Comparison of ENCODE assay signal across 15 cellular contexts in genomic region chr1:12203216-12204007, GRCh38. TPM values are rescaled to one million over a fixed set of nuclear protein-coding genes. Genes with fewer than 3 reads are reported as not detected.
DNase-seq lines count a peak whose midpoint lies in the region; ATAC-seq and TF ChIP-seq lines count a peak whose summit lies in the region.
"Had no signal": no experiment of that assay in that cellular context is flagged by ENCODE, and none has a peak within 500 bp of the region (broad histone marks: within the 10 kb centered on the region; RNA-seq: fewer than 3 reads in every experiment).

No MANE protein-coding gene starts in this region.

- ATAC-seq in naive thymus-derived CD8-positive, alpha-beta T cell = no peak
- ATAC-seq in HG03521 (IDR thresholded peaks at IDR 0.05; ENCODE audit: unreplicated experiment) (no peak), GM21515 (IDR thresholded peaks at IDR 0.05; ENCODE audit: unreplicated experiment) (no peak)
- ATAC-seq: A549, body of pancreas, left ventricle myocardium superior, psoas muscle had no signal

- H3K4me1 Mint-ChIP-seq in activated CD4-positive, alpha-beta T cell treated with anti-CD3 and anti-CD28 coated beads, Interleukin-2, amount 10 ng/mL, durations not matched to agents 24 days and 14 days = peaks cover 42% of the 10 kb centered on the region
- H3K4me1 Mint-ChIP-seq in activated T-helper 2 cell treated with anti-CD3 and anti-CD28 coated beads, Interferon-gamma antibody, Interleukin-2, Interleukin-4, amounts not matched to agents 10 μg/mL and 5 μg/mL and 100 μg/mL, durations not matched to agents 14 hours and 24 hours and 36 hours (ENCODE audit: low read depth) = peaks cover 39% of the 10 kb centered on the region
- H3K4me1 Mint-ChIP-seq in naive thymus-derived CD8-positive, alpha-beta T cell = peaks cover 11 to 48% (median 41%) of the 10 kb centered on the region in 4 donors

- no peaks in the 10 kb centered on the region for H3K27me3 Mint-ChIP-seq in activated CD4-positive, alpha-beta T cell treated with anti-CD3 and anti-CD28 coated beads, Interleukin-2, amount 10 ng/mL, durations not matched to agents 24 days and 14 days
- no peaks in the 10 kb centered on the region for H3K27me3 Mint-ChIP-seq in activated T-helper 2 cell treated with anti-CD3 and anti-CD28 coated beads, Interferon-gamma antibody, Interleukin-2, Interleukin-4, amounts not matched to agents 10 μg/mL and 5 μg/mL and 100 μg/mL, durations not matched to agents 14 hours and 24 hours and 36 hours (ENCODE audit: low read depth)
- no peaks in the 10 kb centered on the region for H3K27me3 Mint-ChIP-seq in naive thymus-derived CD8-positive, alpha-beta T cell

- H3K36me3 ChIP-seq in GM06990 (ENCODE audit: control insufficient read depth, insufficient read depth, low read length) (peaks cover 28% of the 10 kb centered on the region), ascending aorta (peaks cover 4 to 12% of the 10 kb centered on the region in 2 donors)

- H3K4me1 ChIP-seq in ascending aorta = no peaks in the 10 kb centered on the region
- H3K4me1 ChIP-seq: A549, body of pancreas, psoas muscle had no signal

- H3K9me3 ChIP-seq in ascending aorta = no peaks in the 10 kb centered on the region
- H3K9me3 ChIP-seq: A549, body of pancreas, psoas muscle had no signal

- DNase-seq in activated CD4-positive, alpha-beta T cell treated with anti-CD3 and anti-CD28 coated beads, Interleukin-2, amount 10 ng/mL, durations not matched to agents 24 days and 14 days = no peak
- no peak for DNase-seq in activated CD4-positive, alpha-beta T cell treated with anti-CD3 and anti-CD28 coated beads, Interleukin-2, amount 50 U/mL, for 48 hours
- DNase-seq in GM06990 (ENCODE audit: extremely low read depth, insufficient read length) (no peak), ascending aorta (ENCODE audit: low spot score in 2 of 2) (no peak)
- no peak for DNase-seq in activated T-helper 2 cell treated with anti-CD3 and anti-CD28 coated beads, Interferon-gamma antibody, Interleukin-2, Interleukin-4, amounts not matched to agents 10 μg/mL and 5 μg/mL and 100 μg/mL, durations not matched to agents 14 hours and 24 hours and 36 hours (ENCODE audit: low spot score)
- DNase-seq in naive thymus-derived CD8-positive, alpha-beta T cell = no peak
- DNase-seq: body of pancreas, left ventricle myocardium superior, NCI-H1417 treated with DMSO at 0.1 percent for 48 hours, NCI-H446, psoas muscle had no signal

- no peak overlapping the region for H3K4me3 ChIP-seq in GM06990 (replicated peaks; ENCODE audit: low read depth, low read length)
- no peak overlapping the region for H3K4me3 ChIP-seq in ascending aorta
- H3K4me3 ChIP-seq: A549, body of pancreas, psoas muscle had no signal

- H3K27me3 ChIP-seq in GM06990 (replicated peaks; ENCODE audit: control insufficient read depth, insufficient read depth, low read length) (no peaks in the 10 kb centered on the region), ascending aorta (no peaks in the 10 kb centered on the region)
- H3K27me3 ChIP-seq: body of pancreas had no signal

- TF ChIP-seq CTCF in GM06990 (IDR thresholded peaks at IDR 0.05; ENCODE audit: insufficient read depth, low read length, poor library complexity, severe bottlenecking) (peak; percentile 11), ascending aorta (IDR thresholded peaks at IDR 0.05) (no peak)

- intact Hi-C loops in activated CD4-positive, alpha-beta T cell treated with anti-CD3 and anti-CD28 coated beads, Interleukin-2, amount 10 ng/mL, durations not matched to agents 24 days and 14 days (cut with micrococcal nuclease) = loop anchor here (1.0 to 2.0 kb wide), 2 partner anchors 24 to 47 kb away; no protein-coding TSS in a partner anchor
- intact Hi-C loops in activated T-helper 2 cell treated with anti-CD3 and anti-CD28 coated beads, Interferon-gamma antibody, Interleukin-2, Interleukin-4, amounts not matched to agents 10 μg/mL and 5 μg/mL and 100 μg/mL, durations not matched to agents 14 hours and 24 hours and 36 hours (cut with micrococcal nuclease) = loop anchor here (2.0 kb wide), 2 partner anchors 25 to 47 kb away; no protein-coding TSS in a partner anchor
- intact Hi-C loops in ascending aorta (cut with DNase I) = no loop called here

- no peak overlapping the region for H3K27ac ChIP-seq in ascending aorta
- H3K27ac ChIP-seq: A549, body of pancreas, psoas muscle had no signal

- peak overlapping the region; percentile 89 for H3K27ac Mint-ChIP-seq in activated CD4-positive, alpha-beta T cell treated with anti-CD3 and anti-CD28 coated beads, Interleukin-2, amount 10 ng/mL, durations not matched to agents 24 days and 14 days
- H3K27ac Mint-ChIP-seq in activated T-helper 2 cell treated with anti-CD3 and anti-CD28 coated beads, Interferon-gamma antibody, Interleukin-2, Interleukin-4, amounts not matched to agents 10 μg/mL and 5 μg/mL and 100 μg/mL, durations not matched to agents 14 hours and 24 hours and 36 hours = peak overlapping the region; percentile 85
- peak overlapping the region; percentile 34 to 90 (median 80) for H3K27ac Mint-ChIP-seq in naive thymus-derived CD8-positive, alpha-beta T cell
- H3K27ac Mint-ChIP-seq: WTC11 had no signal

- no peaks in the 10 kb centered on the region for H3K9me3 Mint-ChIP-seq in activated CD4-positive, alpha-beta T cell treated with anti-CD3 and anti-CD28 coated beads, Interleukin-2, amount 10 ng/mL, durations not matched to agents 24 days and 14 days
- H3K9me3 Mint-ChIP-seq in activated T-helper 2 cell treated with anti-CD3 and anti-CD28 coated beads, Interferon-gamma antibody, Interleukin-2, Interleukin-4, amounts not matched to agents 10 μg/mL and 5 μg/mL and 100 μg/mL, durations not matched to agents 14 hours and 24 hours and 36 hours = no peaks in the 10 kb centered on the region
- no peaks in the 10 kb centered on the region for H3K9me3 Mint-ChIP-seq in naive thymus-derived CD8-positive, alpha-beta T cell
- H3K9me3 Mint-ChIP-seq: WTC11 had no signal

- POLR2A ChIA-PET in naive thymus-derived CD8-positive, alpha-beta T cell (lab: Charles Lee) = interaction anchor here (0.6 to 2.6 kb wide), 6 partner anchors 25 to 95 kb away, joined by 3 to 11 read pairs (median 4); no protein-coding TSS in a partner anchor

- peak overlapping the region; percentile 55 for H3K4me3 Mint-ChIP-seq in activated CD4-positive, alpha-beta T cell treated with anti-CD3 and anti-CD28 coated beads, Interleukin-2, amount 10 ng/mL, durations not matched to agents 24 days and 14 days
- H3K4me3 Mint-ChIP-seq in activated T-helper 2 cell treated with anti-CD3 and anti-CD28 coated beads, Interferon-gamma antibody, Interleukin-2, Interleukin-4, amounts not matched to agents 10 μg/mL and 5 μg/mL and 100 μg/mL, durations not matched to agents 14 hours and 24 hours and 36 hours (ENCODE audit: low read depth) = no peak overlapping the region
- H3K4me3 Mint-ChIP-seq in naive thymus-derived CD8-positive, alpha-beta T cell = peak overlapping the region in 6 of 10 donors; percentile 10 to 68 (median 52)
- H3K4me3 Mint-ChIP-seq: WTC11 had no signal

- H3K36me3 Mint-ChIP-seq in activated CD4-positive, alpha-beta T cell treated with anti-CD3 and anti-CD28 coated beads, Interleukin-2, amount 10 ng/mL, durations not matched to agents 24 days and 14 days (ENCODE audit: low read depth) = peaks cover 59% of the 10 kb centered on the region
- peaks cover 69% of the 10 kb centered on the region for H3K36me3 Mint-ChIP-seq in activated T-helper 2 cell treated with anti-CD3 and anti-CD28 coated beads, Interferon-gamma antibody, Interleukin-2, Interleukin-4, amounts not matched to agents 10 μg/mL and 5 μg/mL and 100 μg/mL, durations not matched to agents 14 hours and 24 hours and 36 hours (ENCODE audit: low read depth)
- H3K36me3 Mint-ChIP-seq in naive thymus-derived CD8-positive, alpha-beta T cell = peaks cover 0 to 9% (median 0%) of the 10 kb centered on the region in 3 donors
- H3K36me3 Mint-ChIP-seq: WTC11 had no signal

RNA-seq across cellular contexts. Expression of gene VPS13D, which starts 26.4 kb away (rescaled TPM):
- total RNA-seq in activated CD4-positive, alpha-beta T cell treated with anti-CD3 and anti-CD28 coated beads, Interleukin-2, amount 10 ng/mL, durations not matched to agents 24 days and 14 days = 26.9 and 30.8 TPM in 2 replicates
- 28.6 and 32.1 TPM in 2 replicates for total RNA-seq in activated T-helper 2 cell treated with anti-CD3 and anti-CD28 coated beads, Interferon-gamma antibody, Interleukin-2, Interleukin-4, amounts not matched to agents 10 μg/mL and 5 μg/mL and 100 μg/mL, durations not matched to agents 14 hours and 24 hours and 36 hours
- total RNA-seq in naive thymus-derived CD8-positive, alpha-beta T cell = 10 to 100 TPM; 63.0 to 64.9 TPM
- 1 to 10 TPM; 5.3 to 7.5 (median 5.4) TPM for polyA plus RNA-seq in naive thymus-derived CD8-positive, alpha-beta T cell
- 28.3 TPM for total RNA-seq in ascending aorta

RNA-seq across cellular contexts. Expression of gene TNFRSF1B, which starts 36.6 kb away (rescaled TPM):
- 145 TPM in 2 replicates for total RNA-seq in activated CD4-positive, alpha-beta T cell treated with anti-CD3 and anti-CD28 coated beads, Interleukin-2, amount 10 ng/mL, durations not matched to agents 24 days and 14 days
- total RNA-seq in activated T-helper 2 cell treated with anti-CD3 and anti-CD28 coated beads, Interferon-gamma antibody, Interleukin-2, Interleukin-4, amounts not matched to agents 10 μg/mL and 5 μg/mL and 100 μg/mL, durations not matched to agents 14 hours and 24 hours and 36 hours = 150 and 153 TPM in 2 replicates
- total RNA-seq in naive thymus-derived CD8-positive, alpha-beta T cell = 10 to 100 TPM; 16.5 to 18.4 TPM
- polyA plus RNA-seq in naive thymus-derived CD8-positive, alpha-beta T cell = 10 to 100 TPM; 19.7 to 64.6 (median 21.8) TPM
- total RNA-seq in ascending aorta = 139 TPM
